8 cellular contexts compared by ENCODE assay signal in genomic region chr14:74140374-74140850, GRCh38. TPM values are rescaled to one million over a fixed set of nuclear protein-coding genes. Genes with fewer than 3 reads are reported as not detected.
DNase-seq lines count a peak whose midpoint lies in the region; ATAC-seq, FAIRE-seq and TF ChIP-seq lines count a peak whose summit lies in the region.

No MANE protein-coding gene starts in this region.

- no peak overlapping the region for H3K4me3 ChIP-seq in fibroblast of mammary gland (ENCODE audit: control insufficient read depth, low read depth, low read length)

- H3K27me3 Mint-ChIP-seq in activated T-helper 17 cell treated with anti-CD3 and anti-CD28 coated beads, Interleukin-2, amount 50 U/mL, for 72 hours: no peaks in the 10 kb centered on the region

- no peak overlapping the region for H3K4me3 Mint-ChIP-seq in activated T-helper 17 cell treated with anti-CD3 and anti-CD28 coated beads, Interleukin-2, amount 50 U/mL, for 72 hours

- no peak for ATAC-seq in activated T-helper 17 cell treated with anti-CD3 and anti-CD28 coated beads, Interleukin-2, amount 50 U/mL, for 72 hours (replicated peaks)
- no peak for ATAC-seq in HG02571 (IDR thresholded peaks at IDR 0.05; ENCODE audit: unreplicated experiment)

- no peaks in the 10 kb centered on the region for H3K9me3 Mint-ChIP-seq in activated T-helper 17 cell treated with anti-CD3 and anti-CD28 coated beads, Interleukin-2, amount 50 U/mL, for 72 hours

- DNase-seq in GM18507 (ENCODE audit: extremely low spot score, insufficient read length, low read depth) (no peak), NCI-H2196 (lab: John Stamatoyannopoulos, UW; ENCODE audit: unreplicated experiment) (peak; percentile 69), fibroblast of mammary gland (ENCODE audit: low read depth) (peak; percentile 31), posterior vena cava (ENCODE audit: low spot score) (peak; percentile 90), GF-D8 (lab: John Stamatoyannopoulos, UW) (no peak), NCI-H446 treated with DMSO at 0.1 percent for 48 hours (lab: John Stamatoyannopoulos, UW) (no peak)

- H3K36me3 Mint-ChIP-seq in activated T-helper 17 cell treated with anti-CD3 and anti-CD28 coated beads, Interleukin-2, amount 50 U/mL, for 72 hours (ENCODE audit: low read depth): peaks cover 6% of the 10 kb centered on the region

- no peak for TF ChIP-seq CTCF in fibroblast of mammary gland (conservative IDR thresholded peaks at IDR 0.05; ENCODE audit: control insufficient read depth, insufficient read depth, low read depth, low read length)

- intact Hi-C loops in posterior vena cava (cut with DNase I): no loop called here

- H3K4me1 Mint-ChIP-seq in activated T-helper 17 cell treated with anti-CD3 and anti-CD28 coated beads, Interleukin-2, amount 50 U/mL, for 72 hours: peaks cover 2% of the 10 kb centered on the region

- H3K27ac Mint-ChIP-seq in activated T-helper 17 cell treated with anti-CD3 and anti-CD28 coated beads, Interleukin-2, amount 50 U/mL, for 72 hours: no peak overlapping the region

- FAIRE-seq in GM18507 (lab: Jason Lieb, UNC): peak; percentile 78

RNA-seq across cellular contexts. Expression of gene LIN52, which starts 55.7 kb away (rescaled TPM):
- 1 to 10 TPM; 6.6 to 9.4 TPM for total RNA-seq in posterior vena cava
- 10 to 100 TPM; 15.4 to 19.7 TPM for total RNA-seq in activated T-helper 17 cell treated with anti-CD3 and anti-CD28 coated beads, Interleukin-2, amount 50 U/mL, for 72 hours

RNA-seq across cellular contexts. Expression of gene ALDH6A1, which starts 56.2 kb away (rescaled TPM):
- 10 to 100 TPM; 11.9 to 23.2 TPM for total RNA-seq in posterior vena cava
- 10 to 100 TPM; 12.3 to 27.2 TPM for total RNA-seq in activated T-helper 17 cell treated with anti-CD3 and anti-CD28 coated beads, Interleukin-2, amount 50 U/mL, for 72 hours

Comparison
In these comparisons a context has a peak if more than half of its experiments do, and no peak if none do; other contexts are left out.
1. DNase-seq: peak in NCI-H2196 (single experiment), fibroblast of mammary gland (single experiment) and posterior vena cava (single experiment); none in GM18507 (single experiment), GF-D8 (single experiment) and NCI-H446 treated with DMSO at 0.1 percent for 48 hours (single experiment).